In genomic region chr7:5215313-5215712, GRCh38 we compare ENCODE assay signal across 25 cellular contexts. TPM values are rescaled to one million over a fixed set of nuclear protein-coding genes. Genes with fewer than 3 reads are reported as not detected.
A peak's percentile ranks its signal among the peaks of the same experiment; 100 is the strongest.
DNase-seq lines count a peak whose midpoint lies in the region; FAIRE-seq and TF ChIP-seq lines count a peak whose summit lies in the region.
"Had no signal": no experiment of that assay in that cellular context is flagged by ENCODE, and none has a peak within 500 bp of the region (broad histone marks: within the 10 kb centered on the region; RNA-seq: fewer than 3 reads in every experiment).

No MANE protein-coding gene starts in this region.

- TF ChIP-seq POLR2A in Peyer's patch (IDR thresholded peaks at IDR 0.05): no peak

- H3K4me3 ChIP-seq in Peyer's patch (no peak overlapping the region), neuronal stem cell (ENCODE audit: low read length in 2 of 2) (no peak overlapping the region)
- H3K4me3 ChIP-seq: GM23248 had no signal

- H3K4me1 ChIP-seq in Peyer's patch: peaks cover 0 to 10% (median 2%) of the 10 kb centered on the region in 4 donors
- peaks cover 0 to 12% of the 10 kb centered on the region in 2 donors for H3K4me1 ChIP-seq in neuronal stem cell (ENCODE audit: control insufficient read depth in 2 of 2, insufficient read depth in 1 of 2, low read depth in 1 of 2, low read length in 2 of 2)

- H2BK5ac ChIP-seq in neuronal stem cell (ENCODE audit: low read length): no peak overlapping the region

- no peak overlapping the region for H4K8ac ChIP-seq in neuronal stem cell (ENCODE audit: low read depth, low read length)

- peaks cover 4% of the 10 kb centered on the region for H3K79me1 ChIP-seq in neuronal stem cell (ENCODE audit: low read depth, low read length)

- TF ChIP-seq CTCF in Peyer's patch (IDR thresholded peaks at IDR 0.05): no peak

- H3K23ac ChIP-seq in neuronal stem cell (ENCODE audit: low read depth, low read length, poor library complexity): peak overlapping the region; percentile 60

- no peak overlapping the region for H3K18ac ChIP-seq in neuronal stem cell (ENCODE audit: low read length)

- H3K36me3 ChIP-seq in Peyer's patch (peaks cover 0 to 90% (median 0%) of the 10 kb centered on the region in 3 donors), neuronal stem cell (replicated peaks in 1 of 2; ENCODE audit: control insufficient read depth in 2 of 2, insufficient read depth in 2 of 2, low read length in 2 of 2) (peaks cover 36 to 91% of the 10 kb centered on the region in 2 donors)

- H3K4me2 ChIP-seq in neuronal stem cell (ENCODE audit: insufficient read depth, low read length, poor library complexity, severe bottlenecking): no peak overlapping the region
- H3K4me2 ChIP-seq: KMS-11 had no signal

- H3K9ac ChIP-seq in neuronal stem cell (ENCODE audit: low read depth, low read length, poor library complexity): no peak overlapping the region
- H3K9ac ChIP-seq: GM23248, KMS-11 had no signal

- H2BK15ac ChIP-seq in neuronal stem cell (ENCODE audit: low read length): no peak overlapping the region

- no peak overlapping the region for H2BK120ac ChIP-seq in neuronal stem cell (ENCODE audit: low read depth, low read length)

- H3K4ac ChIP-seq in neuronal stem cell (ENCODE audit: low read length): no peak overlapping the region

- H2AFZ ChIP-seq in neuronal stem cell (ENCODE audit: low read length): no peak overlapping the region
- H2AFZ ChIP-seq: GM23248 had no signal

- H3K9me3 ChIP-seq in Peyer's patch (no peaks in the 10 kb centered on the region), neuronal stem cell (replicated peaks in 1 of 2; ENCODE audit: control insufficient read depth in 2 of 2, insufficient read depth in 1 of 2, low read depth in 1 of 2, low read length in 2 of 2) (peaks cover 0 to 2% of the 10 kb centered on the region in 2 donors)

- no peak overlapping the region for H4K91ac ChIP-seq in neuronal stem cell (ENCODE audit: low read depth, low read length, poor library complexity)

- peak; percentile 73 for FAIRE-seq in urothelium cell line (lab: Jason Lieb, UNC)
- FAIRE-seq: G401.6, GM12892, RCC 7860 had no signal

- H2BK12ac ChIP-seq in neuronal stem cell (ENCODE audit: low read length): no peak overlapping the region

- no CpG with 5 or more reads among the region's 9 CpGs for WGBS in neuronal stem cell (ENCODE audit: extremely low coverage in 2 of 2, insufficient read length in 2 of 2, insufficient replicate concordance in 1 of 2), 2 donors

- H3K27ac ChIP-seq in Peyer's patch (no peak overlapping the region), neuronal stem cell (replicated peaks; ENCODE audit: low read length) (no peak overlapping the region)
- H3K27ac ChIP-seq: GM23248, HL-60, KMS-11 had no signal

- no peak overlapping the region for H2AK5ac ChIP-seq in neuronal stem cell (ENCODE audit: low read depth, low read length)

- H3K14ac ChIP-seq in neuronal stem cell (ENCODE audit: low read length): no peak overlapping the region

- H3K27me3 ChIP-seq in Peyer's patch (no peaks in the 10 kb centered on the region), neuronal stem cell (ENCODE audit: control insufficient read depth in 3 of 3, insufficient read depth in 3 of 3, low read depth in 1 of 3, low read length in 3 of 3) (peaks cover 0 to under 1% (median 0%) of the 10 kb centered on the region in 3 experiments)

- DNase-seq in activated effector memory CD4-positive, alpha-beta T cell treated with anti-CD3 and anti-CD28 coated beads, Interleukin-2, amount 50 U/mL, for 16 hours: peak; percentile 46
- no peak for DNase-seq in activated effector memory CD4-positive, alpha-beta T cell treated with Interleukin-2 at 50 U/mL for 16 hours
- DNase-seq in Peyer's patch (peak in 2 of 3 donors; percentile 19 to 37), neuronal stem cell (ENCODE audit: low spot score) (no peak), urothelium cell line (ENCODE audit: low spot score) (no peak), DMS79 (lab: John Stamatoyannopoulos, UW) (no peak)
- DNase-seq in activated CD8-positive, alpha-beta memory T cell treated with anti-CD3 and anti-CD28 coated beads, Interleukin-2, amount 50 U/mL, for 4 hours: no peak
- DNase-seq: 8988T; C1 segment of cervical spinal cord; CD8-positive, alpha-beta T cell; GM23248; HCEC 1CT; IMR-90; NCI-H1694; NCI-H2081; NCI-H2171; NCI-H345; NCI-H524; NCI-H774; NK-92 treated with Interleukin-12 subunit alpha and Interleukin-12 subunit beta, amount 100 ng/mL, for 24 hours had no signal

RNA-seq across cellular contexts. Expression of gene WIPI2, which starts 25.3 kb away (rescaled TPM):
- total RNA-seq in Peyer's patch: 10 to 100 TPM; 45.7 to 67.7 (median 50.0) TPM
- 94.0 TPM for polyA plus RNA-seq in neuronal stem cell (2013, experiment 1 of 2)
- 102 TPM for polyA plus RNA-seq in neuronal stem cell (2013, experiment 2 of 2)

Comparison
In these comparisons a context has a peak if more than half of its experiments do, and no peak if none do; other contexts are left out.
1. DNase-seq: peak in activated effector memory CD4-positive, alpha-beta T cell treated with anti-CD3 and anti-CD28 coated beads, Interleukin-2, amount 50 U/mL, for 16 hours (single experiment) and Peyer's patch (2 of 3); none in activated effector memory CD4-positive, alpha-beta T cell treated with Interleukin-2 at 50 U/mL for 16 hours (single experiment), neuronal stem cell (single experiment), urothelium cell line (single experiment), activated CD8-positive, alpha-beta memory T cell treated with anti-CD3 and anti-CD28 coated beads, Interleukin-2, amount 50 U/mL, for 4 hours (single experiment) and DMS79 (single experiment).